Comparison of ENCODE assay signal across 8 cellular contexts in the genomic region with DNA sequence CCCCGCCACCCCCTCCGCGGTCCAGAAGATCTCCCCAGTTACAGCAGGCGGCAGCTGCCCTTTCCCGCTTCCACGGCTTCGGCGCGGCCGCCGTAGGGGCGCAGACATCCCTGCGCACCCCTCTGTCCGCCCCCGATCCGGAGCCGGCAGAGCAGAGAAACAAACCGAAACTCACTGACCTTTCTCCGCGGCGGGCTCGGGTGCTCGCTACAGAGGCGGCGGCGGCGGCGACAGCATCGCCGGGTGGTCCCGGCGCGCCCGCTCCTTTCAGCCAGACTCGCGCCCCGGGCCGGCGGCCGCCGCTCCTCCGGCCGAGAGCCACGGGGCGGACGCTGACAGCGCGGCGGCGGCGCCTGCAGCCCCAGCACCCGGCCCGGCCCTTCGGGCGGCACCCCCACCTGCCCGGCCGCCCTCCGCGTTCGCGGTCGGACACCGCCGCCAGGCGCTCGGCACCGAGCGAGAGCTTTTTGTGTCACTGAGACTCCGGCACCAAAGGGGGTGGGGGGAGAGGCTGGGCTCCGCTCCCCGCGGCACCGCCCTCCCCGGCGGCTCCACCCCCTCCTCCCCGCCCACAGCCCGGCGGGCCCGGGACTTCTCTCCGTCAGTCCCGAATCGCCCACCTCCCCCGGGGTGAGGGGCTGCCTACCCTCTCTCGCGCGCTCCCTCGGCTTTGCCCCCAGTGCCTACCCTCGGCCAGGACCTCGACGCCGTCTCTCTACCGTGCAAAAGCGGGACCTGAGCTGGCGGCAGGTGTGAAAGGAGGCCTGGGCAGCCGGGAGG. TPM values are rescaled to one million over a fixed set of nuclear protein-coding genes. Genes with fewer than 3 reads are reported as not detected.
A peak's percentile ranks its signal among the peaks of the same experiment; 100 is the strongest.
DNase-seq lines count a peak whose midpoint lies in the region; ATAC-seq and TF ChIP-seq lines count a peak whose summit lies in the region.

No MANE protein-coding gene starts in this region.

- H3K79me2 ChIP-seq in PC-9 (ENCODE audit: low read depth): no peaks in the 10 kb centered on the region
- H3K79me2 ChIP-seq in neural cell (replicated peaks; ENCODE audit: insufficient read depth, low read length): peaks cover 2% of the 10 kb centered on the region

- BruUV-seq in PC-9 (replicated peaks; lab: Mats Ljungman, UMichigan): no TSS peak

- TF ChIP-seq CTCF in CD14-positive monocyte (IDR thresholded peaks at IDR 0.05) (peak; percentile 16), PC-9 (conservative IDR thresholded peaks at IDR 0.05) (no peak), foreskin fibroblast (IDR thresholded peaks at IDR 0.05; ENCODE audit: low read depth, low read length) (no peak), neural cell (IDR thresholded peaks at IDR 0.05; ENCODE audit: poor library complexity, severe bottlenecking) (peak; percentile 42)

- POLR2A ChIA-PET in PC-9 (lab: Charles Lee; ENCODE audit: unreplicated experiment): interaction anchor here (0.6 kb wide), 1 partner anchor 196 kb away, joined by 3 read pairs; no protein-coding TSS in a partner anchor

- peak; percentile 49 for TF ChIP-seq RAD21 in neural cell (conservative IDR thresholded peaks at IDR 0.05)

- H3K27ac ChIP-seq in PC-9 (no peak overlapping the region), neural cell (ENCODE audit: low read length) (peak overlapping the region; percentile 43)

- peaks cover 0 to 20% (median 4%) of the 10 kb centered on the region in 7 donors for H3K9me3 Mint-ChIP-seq in CD14-positive monocyte
- H3K9me3 Mint-ChIP-seq in stimulated activated naive CD8-positive, alpha-beta T cell treated with anti-CD3 and anti-CD28 coated beads, Interleukin-15, amount 100 ng/mL, for 72 hours: no peaks in the 10 kb centered on the region

- peak; percentile 31 for TF ChIP-seq EP300 in neural cell (conservative IDR thresholded peaks at IDR 0.05; ENCODE audit: poor library complexity, severe bottlenecking)

- peaks cover 14% of the 10 kb centered on the region for H3K4me1 Mint-ChIP-seq in CD14-positive monocyte
- H3K4me1 Mint-ChIP-seq in stimulated activated naive CD8-positive, alpha-beta T cell treated with anti-CD3 and anti-CD28 coated beads, Interleukin-15, amount 100 ng/mL, for 72 hours: peaks cover 23% of the 10 kb centered on the region

- H3K9ac ChIP-seq in neural cell (ENCODE audit: low read length): peak overlapping the region; percentile 87

- no peaks in the 10 kb centered on the region for H3K4me1 ChIP-seq in PC-9 (replicated peaks; ENCODE audit: insufficient read depth)

- H3K4me3 ChIP-seq in PC-9 (peak overlapping the region; percentile 47; the same call in 1 of the 2 replicates), foreskin fibroblast (ENCODE audit: low read depth in 1 of 2, low read length in 2 of 2) (peak overlapping the region; percentile 89 to 91), neural cell (ENCODE audit: low read length) (peak overlapping the region; percentile 77)

- peaks cover 73 to 92% (median 86%) of the 10 kb centered on the region in 3 donors for H3K27me3 Mint-ChIP-seq in CD14-positive monocyte (ENCODE audit: low read depth in 3 of 3)
- H3K27me3 Mint-ChIP-seq in stimulated activated naive CD8-positive, alpha-beta T cell treated with anti-CD3 and anti-CD28 coated beads, Interleukin-15, amount 100 ng/mL, for 72 hours: peaks cover 60% of the 10 kb centered on the region

- peak overlapping the region; percentile 82 to 93 for H3K4me3 Mint-ChIP-seq in CD14-positive monocyte
- H3K4me3 Mint-ChIP-seq in stimulated activated naive CD8-positive, alpha-beta T cell treated with anti-CD3 and anti-CD28 coated beads, Interleukin-15, amount 100 ng/mL, for 72 hours: peak overlapping the region; percentile 82 to 93

- H2AFZ ChIP-seq in PC-9 (no peak overlapping the region; the same call in 1 of the 2 replicates), neural cell (ENCODE audit: low read depth, low read length) (peak overlapping the region; percentile 63)

- peaks cover 5% of the 10 kb centered on the region in 2 donors for H3K36me3 Mint-ChIP-seq in CD14-positive monocyte

- H3K4me2 ChIP-seq in PC-9: peak overlapping the region; percentile 49
- no peak overlapping the region for H3K4me2 ChIP-seq in neural cell (ENCODE audit: low read length)

- peak; percentile 58 for DNase-seq in CD14-positive monocyte (ENCODE audit: low spot score)
- peak in 1 of 2 experiments; percentile 53 for DNase-seq in PC-9
- DNase-seq in activated effector memory CD4-positive, alpha-beta T cell treated with anti-CD3 and anti-CD28 coated beads, Interleukin-2, amount 50 U/mL, for 16 hours: peak; percentile 89
- peak; percentile 80 to 94 for DNase-seq in foreskin fibroblast
- DNase-seq in stimulated activated naive CD8-positive, alpha-beta T cell treated with anti-CD3 and anti-CD28 coated beads, Interleukin-15, amount 100 ng/mL, for 72 hours: peak; percentile 59 to 62

- H3K9me3 ChIP-seq in PC-9 (ENCODE audit: insufficient read depth, low read depth) (no peaks in the 10 kb centered on the region), neural cell (ENCODE audit: low read length) (no peaks in the 10 kb centered on the region)

- peak; percentile 80 for ATAC-seq in GM19397 (IDR thresholded peaks at IDR 0.05; ENCODE audit: unreplicated experiment)
- ATAC-seq in HG03520 (IDR thresholded peaks at IDR 0.05; ENCODE audit: unreplicated experiment): peak; percentile 76
- ATAC-seq in stimulated activated naive CD8-positive, alpha-beta T cell treated with anti-CD3 and anti-CD28 coated beads, Interleukin-15, amount 100 ng/mL, for 72 hours: peak; percentile 83

- H3K9me2 ChIP-seq in PC-9 (ENCODE audit: insufficient read depth) (no peaks in the 10 kb centered on the region), neural cell (ENCODE audit: insufficient read depth, low read length) (no peaks in the 10 kb centered on the region)

- intact Hi-C loops in CD14-positive monocyte (cut with micrococcal nuclease): loop anchor here in 1 of 2 donors (10.0 kb wide), 1 partner anchor 259 kb away; no protein-coding TSS in a partner anchor
- intact Hi-C loops in PC-9 (cut with micrococcal nuclease; ENCODE audit: unreplicated experiment): loop anchor here (5.0 kb wide), 1 partner anchor 312 kb away; no protein-coding TSS in a partner anchor

- H4K20me1 ChIP-seq in PC-9 (ENCODE audit: insufficient read depth) (no peaks in the 10 kb centered on the region), neural cell (ENCODE audit: insufficient read depth) (no peaks in the 10 kb centered on the region)

- CTCF ChIA-PET in PC-9 (lab: Charles Lee): no interaction called here

- H3K36me3 ChIP-seq in PC-9 (ENCODE audit: low read depth) (no peaks in the 10 kb centered on the region), neural cell (ENCODE audit: insufficient read depth, low read length) (peaks cover 6% of the 10 kb centered on the region)

- H3K27me3 ChIP-seq in PC-9 (ENCODE audit: insufficient read depth, low read depth) (no peaks in the 10 kb centered on the region), neural cell (ENCODE audit: insufficient read depth, low read depth, low read length) (peaks cover 2% of the 10 kb centered on the region)

- H3F3A ChIP-seq in PC-9 (ENCODE audit: insufficient read depth, low read depth): no peaks in the 10 kb centered on the region
- no peaks in the 10 kb centered on the region for H3F3A ChIP-seq in neural cell (ENCODE audit: insufficient read depth, low read length, poor library complexity, severe bottlenecking)

- peak overlapping the region in 1 of 7 donors; percentile 32 for H3K27ac Mint-ChIP-seq in CD14-positive monocyte
- H3K27ac Mint-ChIP-seq in stimulated activated naive CD8-positive, alpha-beta T cell treated with anti-CD3 and anti-CD28 coated beads, Interleukin-15, amount 100 ng/mL, for 72 hours: no peak overlapping the region

TF ChIP-seq in neural cell, 6 proteins besides CTCF, POLR2A, EP300 and RAD21:
- TF ChIP-seq SMC3 (conservative IDR thresholded peaks at IDR 0.05; ENCODE audit: poor library complexity) (peak; percentile 42), TAF1 (IDR thresholded peaks at IDR 0.05; ENCODE audit: low read depth) (no peak), MXI1 (conservative IDR thresholded peaks at IDR 0.05; ENCODE audit: poor library complexity, severe bottlenecking) (no peak), EZH2 (IDR thresholded peaks at IDR 0.05; ENCODE audit: borderline replicate concordance, insufficient read depth, low read length, poor library complexity, severe bottlenecking) (no peak), POLR2AphosphoS5 (IDR thresholded peaks at IDR 0.05) (peak; percentile 44)
- TF ChIP-seq, protein P1, sequence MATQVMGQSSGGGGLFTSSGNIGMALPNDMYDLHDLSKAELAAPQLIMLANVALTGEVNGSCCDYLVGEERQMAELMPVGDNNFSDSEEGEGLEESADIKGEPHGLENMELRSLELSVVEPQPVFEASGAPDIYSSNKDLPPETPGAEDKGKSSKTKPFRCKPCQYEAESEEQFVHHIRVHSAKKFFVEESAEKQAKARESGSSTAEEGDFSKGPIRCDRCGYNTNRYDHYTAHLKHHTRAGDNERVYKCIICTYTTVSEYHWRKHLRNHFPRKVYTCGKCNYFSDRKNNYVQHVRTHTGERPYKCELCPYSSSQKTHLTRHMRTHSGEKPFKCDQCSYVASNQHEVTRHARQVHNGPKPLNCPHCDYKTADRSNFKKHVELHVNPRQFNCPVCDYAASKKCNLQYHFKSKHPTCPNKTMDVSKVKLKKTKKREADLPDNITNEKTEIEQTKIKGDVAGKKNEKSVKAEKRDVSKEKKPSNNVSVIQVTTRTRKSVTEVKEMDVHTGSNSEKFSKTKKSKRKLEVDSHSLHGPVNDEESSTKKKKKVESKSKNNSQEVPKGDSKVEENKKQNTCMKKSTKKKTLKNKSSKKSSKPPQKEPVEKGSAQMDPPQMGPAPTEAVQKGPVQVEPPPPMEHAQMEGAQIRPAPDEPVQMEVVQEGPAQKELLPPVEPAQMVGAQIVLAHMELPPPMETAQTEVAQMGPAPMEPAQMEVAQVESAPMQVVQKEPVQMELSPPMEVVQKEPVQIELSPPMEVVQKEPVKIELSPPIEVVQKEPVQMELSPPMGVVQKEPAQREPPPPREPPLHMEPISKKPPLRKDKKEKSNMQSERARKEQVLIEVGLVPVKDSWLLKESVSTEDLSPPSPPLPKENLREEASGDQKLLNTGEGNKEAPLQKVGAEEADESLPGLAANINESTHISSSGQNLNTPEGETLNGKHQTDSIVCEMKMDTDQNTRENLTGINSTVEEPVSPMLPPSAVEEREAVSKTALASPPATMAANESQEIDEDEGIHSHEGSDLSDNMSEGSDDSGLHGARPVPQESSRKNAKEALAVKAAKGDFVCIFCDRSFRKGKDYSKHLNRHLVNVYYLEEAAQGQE (IDR thresholded peaks at IDR 0.05; ENCODE audit: borderline replicate concordance): no peak

RNA-seq across cellular contexts. Expression of gene RNF152, which starts 1.4 kb away (rescaled TPM):
- polyA plus RNA-seq in CD14-positive monocyte (under 1 TPM; 0.03 to 0.54 TPM), neural cell (22.9 and 31.1 TPM in 2 replicates)
- 0.20 TPM in 1 of 2 replicates, not detected in the other for total RNA-seq in PC-9 (2021)
- polyA minus RNA-seq in neural cell: 219 and 234 TPM in 2 replicates

Comparison
In these comparisons a context has a peak if more than half of its experiments do, and no peak if none do; other contexts are left out.
1. CTCF ChIP-seq: peak in CD14-positive monocyte (single experiment) and neural cell (single experiment); none in PC-9 (single experiment) and foreskin fibroblast (single experiment).
2. RNA of gene RNF152, which starts 1.4 kb away (polyA plus RNA-seq): 22.9 to 31.1 TPM in neural cell; 0.03 to 0.54 TPM in CD14-positive monocyte; every median in the first group is over 10 times any median in the second.
3. Peak in every context shown above with its lines, with median percentiles within 50 percentile points of each other: ATAC-seq and H3K4me3 ChIP-seq.